In genomic region chr2:3100386-3100785, GRCh38 we compare ENCODE assay signal across 20 cellular contexts.
"Had no signal": no experiment of that assay in that cellular context is flagged by ENCODE, and none has a peak within 500 bp of the region (broad histone marks: within the 10 kb centered on the region; RNA-seq: fewer than 3 reads in every experiment).

No MANE protein-coding gene starts in this region.

- H3K36me3 ChIP-seq: ascending aorta, breast epithelium, esophagus squamous epithelium, suprapubic skin, WERI-Rb-1 had no signal

- H3K9me3 Mint-ChIP-seq: activated CD8-positive, alpha-beta T cell treated with anti-CD3 and anti-CD28 coated beads for 36 hours; natural killer cell treated with Interleukin-12 subunit alpha and Interleukin-12 subunit beta and Interleukin-15 and Interleukin-18, amount 100 ng/mL, for 72 hours had no signal

- H3K4me1 ChIP-seq: ascending aorta, breast epithelium, esophagus squamous epithelium, suprapubic skin had no signal

- H3K27ac Mint-ChIP-seq: activated CD8-positive, alpha-beta T cell treated with anti-CD3 and anti-CD28 coated beads for 36 hours had no signal

- H3K27me3 ChIP-seq: ascending aorta had no signal

- H3K36me3 Mint-ChIP-seq: natural killer cell treated with Interleukin-12 subunit alpha and Interleukin-12 subunit beta and Interleukin-15 and Interleukin-18, amount 100 ng/mL, for 72 hours had no signal

- H3K4me3 Mint-ChIP-seq: activated CD8-positive, alpha-beta T cell treated with anti-CD3 and anti-CD28 coated beads for 36 hours; natural killer cell treated with Interleukin-12 subunit alpha and Interleukin-12 subunit beta and Interleukin-15 and Interleukin-18, amount 100 ng/mL, for 72 hours had no signal

- DNase-seq: activated CD4-positive, alpha-beta T cell treated with anti-CD3 and anti-CD28 coated beads for 4 hours; activated CD8-positive, alpha-beta memory T cell treated with anti-CD3 and anti-CD28 coated beads, Interleukin-2, amount 50 U/mL, for 4 hours; activated CD8-positive, alpha-beta T cell treated with anti-CD3 and anti-CD28 coated beads for 36 hours; activated naive CD4-positive, alpha-beta T cell; cerebellar nuclear complex; effector CD8-positive, alpha-beta T cell; esophagus squamous epithelium; hypothalamus; mesendoderm; nucleus accumbens; posterior cingulate gyrus; stimulated activated CD4-positive, alpha-beta T cell treated with anti-CD3 and anti-CD28 coated beads, Interleukin-4, amount 100 ng/mL, for 24 hours; stimulated activated naive CD4-positive, alpha-beta T cell treated with Interleukin-2 at 50 U/mL for 16 hours; T1000; trophoblast cell; WERI-Rb-1 had no signal

- H3K4me3 ChIP-seq: ascending aorta, breast epithelium, esophagus squamous epithelium, suprapubic skin had no signal

- H3K9me3 ChIP-seq: ascending aorta, breast epithelium, esophagus squamous epithelium, suprapubic skin had no signal

- ATAC-seq: activated CD8-positive, alpha-beta T cell treated with anti-CD3 and anti-CD28 coated beads for 36 hours; natural killer cell treated with Interleukin-12 subunit alpha and Interleukin-12 subunit beta and Interleukin-15 and Interleukin-18, amount 100 ng/mL, for 72 hours had no signal
